3 cellular contexts compared by ENCODE assay signal in genomic region chr19:3990815-3991117, GRCh38.
TF ChIP-seq lines count a peak whose summit lies in the region.

No MANE protein-coding gene starts in this region.

TF ChIP-seq in SK-N-SH, 30 proteins besides CTCF, POLR2A, EP300 and RAD21:
- no peak for TF ChIP-seq USF2 (IDR thresholded peaks at IDR 0.05; ENCODE audit: borderline replicate concordance, low read depth, low read length)
- no peak for TF ChIP-seq IRF3 (IDR thresholded peaks at IDR 0.05; ENCODE audit: low read depth, low read length)
- TF ChIP-seq, protein P1, sequence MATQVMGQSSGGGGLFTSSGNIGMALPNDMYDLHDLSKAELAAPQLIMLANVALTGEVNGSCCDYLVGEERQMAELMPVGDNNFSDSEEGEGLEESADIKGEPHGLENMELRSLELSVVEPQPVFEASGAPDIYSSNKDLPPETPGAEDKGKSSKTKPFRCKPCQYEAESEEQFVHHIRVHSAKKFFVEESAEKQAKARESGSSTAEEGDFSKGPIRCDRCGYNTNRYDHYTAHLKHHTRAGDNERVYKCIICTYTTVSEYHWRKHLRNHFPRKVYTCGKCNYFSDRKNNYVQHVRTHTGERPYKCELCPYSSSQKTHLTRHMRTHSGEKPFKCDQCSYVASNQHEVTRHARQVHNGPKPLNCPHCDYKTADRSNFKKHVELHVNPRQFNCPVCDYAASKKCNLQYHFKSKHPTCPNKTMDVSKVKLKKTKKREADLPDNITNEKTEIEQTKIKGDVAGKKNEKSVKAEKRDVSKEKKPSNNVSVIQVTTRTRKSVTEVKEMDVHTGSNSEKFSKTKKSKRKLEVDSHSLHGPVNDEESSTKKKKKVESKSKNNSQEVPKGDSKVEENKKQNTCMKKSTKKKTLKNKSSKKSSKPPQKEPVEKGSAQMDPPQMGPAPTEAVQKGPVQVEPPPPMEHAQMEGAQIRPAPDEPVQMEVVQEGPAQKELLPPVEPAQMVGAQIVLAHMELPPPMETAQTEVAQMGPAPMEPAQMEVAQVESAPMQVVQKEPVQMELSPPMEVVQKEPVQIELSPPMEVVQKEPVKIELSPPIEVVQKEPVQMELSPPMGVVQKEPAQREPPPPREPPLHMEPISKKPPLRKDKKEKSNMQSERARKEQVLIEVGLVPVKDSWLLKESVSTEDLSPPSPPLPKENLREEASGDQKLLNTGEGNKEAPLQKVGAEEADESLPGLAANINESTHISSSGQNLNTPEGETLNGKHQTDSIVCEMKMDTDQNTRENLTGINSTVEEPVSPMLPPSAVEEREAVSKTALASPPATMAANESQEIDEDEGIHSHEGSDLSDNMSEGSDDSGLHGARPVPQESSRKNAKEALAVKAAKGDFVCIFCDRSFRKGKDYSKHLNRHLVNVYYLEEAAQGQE (IDR thresholded peaks at IDR 0.05; ENCODE audit: low read depth, low read length) = no peak
- no peak for TF ChIP-seq FOXJ3 (CRISPR knock-in tag; IDR thresholded peaks at IDR 0.05)
- no peak for TF ChIP-seq NFIC (IDR thresholded peaks at IDR 0.05; ENCODE audit: borderline replicate concordance)
TF ChIP-seq in SK-N-SH: peak in this region for 0.

TF ChIP-seq in SK-N-SH treated with all-trans-retinoic acid at 6 μM for 48 hours, 23 proteins besides CTCF, POLR2A, EP300 and RAD21:
- TF ChIP-seq OSR1 (CRISPR knock-in tag; IDR thresholded peaks at IDR 0.05) (no peak), POU6F1 (CRISPR knock-in tag; IDR thresholded peaks at IDR 0.05; ENCODE audit: borderline replicate concordance, low read depth) (no peak), BACH2 (CRISPR knock-in tag; IDR thresholded peaks at IDR 0.05; ENCODE audit: borderline replicate concordance) (no peak), ZFP30 (CRISPR knock-in tag; IDR thresholded peaks at IDR 0.05) (no peak), GLIS3 (CRISPR knock-in tag; IDR thresholded peaks at IDR 0.05) (no peak), ISL1 (CRISPR knock-in tag; IDR thresholded peaks at IDR 0.05) (no peak), ZFP3 (CRISPR knock-in tag; IDR thresholded peaks at IDR 0.05) (no peak), TOX (CRISPR knock-in tag; IDR thresholded peaks at IDR 0.05; ENCODE audit: borderline replicate concordance) (no peak)
- TF ChIP-seq, protein P2, sequence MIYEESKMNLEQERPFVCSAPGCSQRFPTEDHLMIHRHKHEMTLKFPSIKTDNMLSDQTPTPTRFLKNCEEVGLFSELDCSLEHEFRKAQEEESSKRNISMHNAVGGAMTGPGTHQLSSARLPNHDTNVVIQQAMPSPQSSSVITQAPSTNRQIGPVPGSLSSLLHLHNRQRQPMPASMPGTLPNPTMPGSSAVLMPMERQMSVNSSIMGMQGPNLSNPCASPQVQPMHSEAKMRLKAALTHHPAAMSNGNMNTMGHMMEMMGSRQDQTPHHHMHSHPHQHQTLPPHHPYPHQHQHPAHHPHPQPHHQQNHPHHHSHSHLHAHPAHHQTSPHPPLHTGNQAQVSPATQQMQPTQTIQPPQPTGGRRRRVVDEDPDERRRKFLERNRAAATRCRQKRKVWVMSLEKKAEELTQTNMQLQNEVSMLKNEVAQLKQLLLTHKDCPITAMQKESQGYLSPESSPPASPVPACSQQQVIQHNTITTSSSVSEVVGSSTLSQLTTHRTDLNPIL (CRISPR knock-in tag; IDR thresholded peaks at IDR 0.05; ENCODE audit: low read depth) = no peak
TF ChIP-seq in SK-N-SH treated with all-trans-retinoic acid at 6 μM for 48 hours: peak in this region for 0.

TF ChIP-seq in IMR-90, 13 proteins besides CTCF, POLR2A, EP300 and RAD21:
- no peak for TF ChIP-seq SMC3 (IDR thresholded peaks at IDR 0.05; ENCODE audit: low read depth, low read length)
- no peak for TF ChIP-seq RFX5 (IDR thresholded peaks at IDR 0.05; ENCODE audit: low read depth, low read length)
- no peak for TF ChIP-seq MAFK (IDR thresholded peaks at IDR 0.05; ENCODE audit: low read depth, low read length)
- no peak for TF ChIP-seq CHD1 (IDR thresholded peaks at IDR 0.05; ENCODE audit: low read depth, low read length)
- no peak for TF ChIP-seq MAZ (IDR thresholded peaks at IDR 0.05; ENCODE audit: borderline replicate concordance, low read depth, low read length)
- TF ChIP-seq MXI1 (IDR thresholded peaks at IDR 0.05; ENCODE audit: borderline replicate concordance, low read depth, low read length) = no peak
